ENCODE assay signal across 35 cellular contexts in genomic region chr2:71136174-71136573, GRCh38.
"Had no signal": no experiment of that assay in that cellular context is flagged by ENCODE, and none has a peak within 500 bp of the region (broad histone marks: within the 10 kb centered on the region; RNA-seq: fewer than 3 reads in every experiment).

No MANE protein-coding gene starts in this region.

- H3K27me3 ChIP-seq: MG63 had no signal

- DNase-seq: Karpas-422, Kasumi-1, MG63, MM.1S, MV-4-11, NCI-H1048, NCI-H1092, NCI-H1092 treated with DMSO at 0.1 percent for 48 hours, NCI-H1105, NCI-H1105 treated with DMSO at 0.1 percent for 48 hours, NCI-H1417, NCI-H1417 treated with DMSO at 0.1 percent for 48 hours, NCI-H1436, NCI-H1436 treated with DMSO at 0.1 percent for 48 hours, NCI-H146, NCI-H1694, NCI-H1694 treated with DMSO at 0.1 percent for 48 hours, NCI-H187, NCI-H187 treated with DMSO at 0.1 percent for 48 hours, NCI-H1930, NCI-H2029, NCI-H2029 treated with DMSO at 0.1 percent for 48 hours, NCI-H2081, NCI-H2081 treated with DMSO at 0.1 percent for 48 hours, NCI-H2107, NCI-H2171, NCI-H2171 treated with DMSO at 0.1 percent for 48 hours, NCI-H2227 treated with DMSO at 0.1 percent for 48 hours, NCI-H226, NCI-H345, NCI-H446, NCI-H446 treated with DMSO at 0.1 percent for 48 hours, NCI-H510A, NCI-H510A treated with DMSO at 0.1 percent for 48 hours had no signal

- H3K9ac ChIP-seq: KMS-11 had no signal

- H3K4me3 ChIP-seq: MG63 had no signal

- H3K27ac ChIP-seq: KMS-11 had no signal

- H3K4me2 ChIP-seq: KMS-11 had no signal

- H3K9me3 ChIP-seq: MG63 had no signal
